Comparison of ENCODE assay signal across 11 cellular contexts in the genomic region with DNA sequence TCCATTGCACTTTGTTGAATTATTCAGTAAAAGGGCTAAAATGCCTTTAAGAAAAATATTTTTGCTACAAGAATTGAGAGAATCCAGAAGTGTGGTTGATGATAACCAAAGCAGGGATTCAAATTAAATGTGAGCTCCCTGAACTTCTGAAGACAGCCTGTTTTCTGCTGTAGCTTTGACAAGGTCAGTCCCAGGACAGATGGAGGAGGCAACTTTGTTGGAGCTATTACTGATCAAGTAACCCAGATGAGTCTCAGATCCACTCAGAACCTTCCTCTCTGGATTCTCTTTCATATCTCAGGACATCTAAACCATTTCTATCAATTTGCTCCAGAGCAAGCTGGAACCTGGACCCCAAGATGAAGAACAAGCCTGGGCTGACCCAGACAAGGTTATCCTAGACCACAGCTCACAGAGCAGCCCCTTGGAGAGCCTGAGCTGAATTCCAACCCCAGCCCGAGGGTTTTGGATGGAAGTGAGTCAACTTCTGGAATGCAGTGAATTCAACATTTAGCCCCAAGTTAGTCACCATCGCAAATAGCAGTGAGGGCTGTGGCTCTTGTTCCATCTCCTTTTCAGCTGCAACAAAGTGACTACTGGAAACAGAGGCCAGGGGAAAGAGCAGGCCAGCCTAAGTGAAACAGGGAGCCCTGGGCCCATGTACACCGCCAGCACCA.
DNase-seq lines count a peak whose midpoint lies in the region; ATAC-seq and TF ChIP-seq lines count a peak whose summit lies in the region.
"Had no signal": no experiment of that assay in that cellular context is flagged by ENCODE, and none has a peak within 500 bp of the region (broad histone marks: within the 10 kb centered on the region; RNA-seq: fewer than 3 reads in every experiment).

No MANE protein-coding gene starts in this region.

- H3K4me3 ChIP-seq in GM23248 = peak overlapping the region; percentile 52
- no peak overlapping the region for H3K4me3 ChIP-seq in skeletal muscle cell (ENCODE audit: low read depth, low read length)
- no peak overlapping the region for H3K4me3 ChIP-seq in prostate gland
- H3K4me3 ChIP-seq in CD8-positive, alpha-beta T cell (ENCODE audit: low read depth, low read length) = no peak overlapping the region
- H3K4me3 ChIP-seq: gastrocnemius medialis had no signal

- H3K27me3 ChIP-seq in GM23248 (replicated peaks; ENCODE audit: insufficient read depth) (no peaks in the 10 kb centered on the region), prostate gland (replicated peaks; ENCODE audit: insufficient read depth) (no peaks in the 10 kb centered on the region)
- no peaks in the 10 kb centered on the region for H3K27me3 ChIP-seq in CD8-positive, alpha-beta T cell (ENCODE audit: insufficient read depth, low read length)
- H3K27me3 ChIP-seq: gastrocnemius medialis had no signal

- ATAC-seq in HG02571 (IDR thresholded peaks at IDR 0.05; ENCODE audit: unreplicated experiment) = no peak
- no peak for ATAC-seq in CD8-positive, alpha-beta T cell

- H3K9ac ChIP-seq in GM23248 = peak overlapping the region; percentile 70

- 0% methylated on average over 3 of the region's 3 CpGs for WGBS in GM23248 (ENCODE audit: low coverage in 1 of 2, low lambda C conversion rate in 2 of 2, missing lambda C conversion rate in 2 of 2), 2 experiments
- WGBS in prostate gland = 67% methylated on average over 3 of the region's 3 CpGs

- in situ Hi-C loops in GM23248 (cut with MboI) = no loop called here

- H3K27me3 Mint-ChIP-seq in CD8-positive, alpha-beta T cell (ENCODE audit: low read depth) = no peaks in the 10 kb centered on the region

- no peak overlapping the region for H3K4me3 Mint-ChIP-seq in CD8-positive, alpha-beta T cell

- CTCF ChIA-PET in CD8-positive, alpha-beta T cell (lab: Charles Lee) = no interaction called here

- peak overlapping the region; percentile 87 for H3K4me2 ChIP-seq in GM23248 (ENCODE audit: unreplicated experiment)

- H3K9me3 ChIP-seq in GM23248 (ENCODE audit: low read depth) (no peaks in the 10 kb centered on the region), prostate gland (no peaks in the 10 kb centered on the region)
- H3K9me3 ChIP-seq in CD8-positive, alpha-beta T cell (ENCODE audit: low read length) = no peaks in the 10 kb centered on the region
- H3K9me3 ChIP-seq: gastrocnemius medialis had no signal

- no peak for TF ChIP-seq POLR2A in prostate gland (IDR thresholded peaks at IDR 0.05)

- H4K20me1 ChIP-seq in GM23248 (ENCODE audit: insufficient read depth) = no peaks in the 10 kb centered on the region

- peak; percentile 95 for DNase-seq in GM23248
- DNase-seq in SW480 (ENCODE audit: low spot score) = peak; percentile 69
- DNase-seq in fibroblast of the conjunctiva (ENCODE audit: low read depth) = peak; percentile 78
- DNase-seq in skeletal muscle cell (ENCODE audit: low read depth) = peak; percentile 82
- no peak for DNase-seq in prostate gland (ENCODE audit: low spot score)
- DNase-seq in DMS153 treated with DMSO at 0.1 percent for 48 hours (lab: John Stamatoyannopoulos, UW; ENCODE audit: unreplicated experiment) = no peak
- DNase-seq in CD8-positive, alpha-beta T cell = no peak
- DNase-seq: activated CD8-positive, alpha-beta memory T cell treated with anti-CD3 and anti-CD28 coated beads, Interleukin-2, amount 50 U/mL, for 48 hours; gastrocnemius medialis; stimulated activated naive CD4-positive, alpha-beta T cell had no signal

- H3K27ac ChIP-seq in GM23248 = peak overlapping the region; percentile 93
- H3K27ac ChIP-seq in prostate gland = no peak overlapping the region
- no peak overlapping the region for H3K27ac ChIP-seq in CD8-positive, alpha-beta T cell (ENCODE audit: low read depth, low read length)

- H3K36me3 ChIP-seq in GM23248 (ENCODE audit: low read depth) (no peaks in the 10 kb centered on the region), prostate gland (no peaks in the 10 kb centered on the region)
- no peaks in the 10 kb centered on the region for H3K36me3 ChIP-seq in CD8-positive, alpha-beta T cell (ENCODE audit: insufficient read depth, low read length)
- H3K36me3 ChIP-seq: gastrocnemius medialis had no signal

- POLR2A ChIA-PET in CD8-positive, alpha-beta T cell (lab: Charles Lee) = no interaction called here

- H3K4me1 ChIP-seq in GM23248 (ENCODE audit: insufficient read depth) (peaks cover 65% of the 10 kb centered on the region), prostate gland (replicated peaks) (no peaks in the 10 kb centered on the region)
- H3K4me1 ChIP-seq in CD8-positive, alpha-beta T cell (ENCODE audit: insufficient read depth, low read length) = no peaks in the 10 kb centered on the region

- peaks cover 6% of the 10 kb centered on the region; the same call in 1 of the 2 replicates for H3K79me2 ChIP-seq in GM23248 (ENCODE audit: insufficient read depth)

- H3K9me2 ChIP-seq in GM23248 (ENCODE audit: insufficient read depth) = no peaks in the 10 kb centered on the region

- no peak for TF ChIP-seq CTCF in prostate gland (IDR thresholded peaks at IDR 0.05)
- no peak for TF ChIP-seq CTCF in CD8-positive, alpha-beta T cell (IDR thresholded peaks at IDR 0.05)

- intact Hi-C loops in prostate gland (cut with DNase I) = no loop called here
- intact Hi-C loops in CD8-positive, alpha-beta T cell (cut with DNase I, micrococcal nuclease) = no loop called here

- peak overlapping the region; percentile 47 for H2AFZ ChIP-seq in GM23248

- H3K36me3 Mint-ChIP-seq in CD8-positive, alpha-beta T cell = no peaks in the 10 kb centered on the region

- H3K4me1 Mint-ChIP-seq in CD8-positive, alpha-beta T cell (ENCODE audit: low read depth) = no peaks in the 10 kb centered on the region

- H3F3A ChIP-seq in GM23248 (ENCODE audit: insufficient read depth) = peaks cover 38% of the 10 kb centered on the region

- no peak overlapping the region for H3K27ac Mint-ChIP-seq in CD8-positive, alpha-beta T cell

- H3K9me3 Mint-ChIP-seq in CD8-positive, alpha-beta T cell = no peaks in the 10 kb centered on the region

Comparison
In these comparisons a context has a peak if more than half of its experiments do, and no peak if none do; other contexts are left out.
1. DNase-seq: peak in GM23248 (single experiment), SW480 (single experiment), fibroblast of the conjunctiva (single experiment) and skeletal muscle cell (single experiment); none in prostate gland (single experiment), DMS153 treated with DMSO at 0.1 percent for 48 hours (single experiment) and CD8-positive, alpha-beta T cell (0 of 7).